In the genomic region with DNA sequence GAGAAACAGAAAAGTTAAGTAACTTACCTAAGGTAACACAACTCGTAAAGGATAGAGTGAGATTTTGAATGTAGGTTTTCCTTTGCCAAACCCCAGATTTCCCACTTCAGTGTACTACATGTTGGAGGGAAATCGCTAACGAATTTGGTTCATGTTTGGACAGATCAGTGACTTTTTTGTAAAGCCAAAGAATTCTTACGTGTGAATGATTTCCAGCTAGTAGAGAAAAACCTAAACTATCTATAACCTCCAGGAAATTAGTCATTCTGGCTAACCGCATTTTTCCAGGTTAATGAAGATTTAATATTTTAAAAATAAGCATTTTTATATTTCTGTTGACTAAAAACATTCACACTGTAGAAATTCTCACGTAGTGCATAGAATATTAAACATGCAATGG, we compare ENCODE assay signal across 23 cellular contexts. TPM values are rescaled to one million over a fixed set of nuclear protein-coding genes. Genes with fewer than 3 reads are reported as not detected.
DNase-seq lines count a peak whose midpoint lies in the region; ATAC-seq, FAIRE-seq and TF ChIP-seq lines count a peak whose summit lies in the region.
"Had no signal": no experiment of that assay in that cellular context is flagged by ENCODE, and none has a peak within 500 bp of the region (broad histone marks: within the 10 kb centered on the region; RNA-seq: fewer than 3 reads in every experiment).

No MANE protein-coding gene starts in this region.

- H3K27ac ChIP-seq in RWPE1 = peak overlapping the region; percentile 90
- peak overlapping the region; percentile 13 for H3K27ac ChIP-seq in astrocyte (ENCODE audit: low read depth, low read length)
- H3K27ac ChIP-seq in foreskin keratinocyte = peak overlapping the region; percentile 72
- peak overlapping the region; percentile 94 for H3K27ac ChIP-seq in mesenchymal stem cell (ENCODE audit: low read length, poor library complexity, severe bottlenecking)

- H3K79me1 ChIP-seq in mesenchymal stem cell (replicated peaks; ENCODE audit: low read length, poor library complexity, severe bottlenecking) = peaks cover 26% of the 10 kb centered on the region

- no peak overlapping the region for H3K23ac ChIP-seq in mesenchymal stem cell (ENCODE audit: low read length in 2 of 2)

- H3K4me1 Mint-ChIP-seq in astrocyte (ENCODE audit: low read depth, unreplicated experiment) = peaks cover 20% of the 10 kb centered on the region
- H3K4me1 Mint-ChIP-seq: CD4-positive, CD25-positive, alpha-beta regulatory T cell; CD8-positive, alpha-beta memory T cell had no signal

- no peaks in the 10 kb centered on the region for H4K20me1 ChIP-seq in astrocyte (ENCODE audit: insufficient read depth, low read length)

- H2BK12ac ChIP-seq in mesenchymal stem cell (ENCODE audit: low read length in 2 of 2) = no peak overlapping the region

- H2BK15ac ChIP-seq in mesenchymal stem cell (ENCODE audit: low read depth, poor library complexity, severe bottlenecking) = no peak overlapping the region

- H3K4ac ChIP-seq in mesenchymal stem cell (ENCODE audit: low read depth in 1 of 2, low read length in 2 of 2) = no peak overlapping the region

- no peak overlapping the region for H2AK5ac ChIP-seq in mesenchymal stem cell (ENCODE audit: low read length, severe bottlenecking)

- peaks cover 13% of the 10 kb centered on the region for H3K79me2 ChIP-seq in astrocyte (ENCODE audit: insufficient read depth, low read length)

- no peaks in the 10 kb centered on the region for H3K27me3 ChIP-seq in astrocyte (ENCODE audit: insufficient read depth, low read length)
- H3K27me3 ChIP-seq in foreskin keratinocyte = no peaks in the 10 kb centered on the region
- no peaks in the 10 kb centered on the region for H3K27me3 ChIP-seq in mesenchymal stem cell (ENCODE audit: control insufficient read depth in 1 of 2, insufficient read depth in 1 of 2, low read length in 2 of 2)
- H3K27me3 ChIP-seq: BE2C had no signal

- H2AFZ ChIP-seq in astrocyte (ENCODE audit: low read depth, low read length) (no peak overlapping the region), mesenchymal stem cell (ENCODE audit: low read depth, low read length) (no peak overlapping the region)
- H2AFZ ChIP-seq: GM23338 had no signal

- no peak overlapping the region for H3K27ac Mint-ChIP-seq in astrocyte (ENCODE audit: unreplicated experiment)
- H3K27ac Mint-ChIP-seq: CD4-positive, CD25-positive, alpha-beta regulatory T cell; CD8-positive, alpha-beta memory T cell; GM23338; HFFc6 had no signal

- peaks cover 3% of the 10 kb centered on the region for H3K9me3 Mint-ChIP-seq in astrocyte (ENCODE audit: unreplicated experiment)
- H3K9me3 Mint-ChIP-seq: GM23338, HFFc6 had no signal

- DNase-seq in RWPE1 (ENCODE audit: low spot score) (peak; percentile 21), astrocyte (ENCODE audit: low read depth) (peak; percentile 70), foreskin keratinocyte (peak; percentile 80 to 86), mesenchymal stem cell (no peak)
- DNase-seq in activated CD4-positive, alpha-beta T cell treated with anti-CD3 and anti-CD28 coated beads for 4 hours = no peak
- DNase-seq: ACHN; BE2C; C1 segment of cervical spinal cord; CD4-positive, CD25-positive, alpha-beta regulatory T cell; CD8-positive, alpha-beta memory T cell; COR-L47; HFFc6 had no signal

- H3K4me2 ChIP-seq in astrocyte (ENCODE audit: low read length) (peak overlapping the region; percentile 26), mesenchymal stem cell (ENCODE audit: low read length, poor library complexity, severe bottlenecking) (peak overlapping the region; percentile 47)
- H3K4me2 ChIP-seq: GM23338 had no signal

- H4K91ac ChIP-seq in mesenchymal stem cell (ENCODE audit: low read length) = no peak overlapping the region

- no peak overlapping the region for H3K14ac ChIP-seq in mesenchymal stem cell (ENCODE audit: low read length in 2 of 2)

- no peak for FAIRE-seq in astrocyte (lab: Jason Lieb, UNC)
- FAIRE-seq: A204.1, D721Med, G401.6, GM12891, GM18507, H54 had no signal

- WGBS in mesenchymal stem cell = 86% methylated on average over 2 of the region's 6 CpGs

- ATAC-seq in foreskin keratinocyte (peak; percentile 26), HG03342 (IDR thresholded peaks at IDR 0.05; ENCODE audit: unreplicated experiment) (no peak), GM18502 (IDR thresholded peaks at IDR 0.05; ENCODE audit: poor library complexity, unreplicated experiment) (no peak), HG02884 (IDR thresholded peaks at IDR 0.05; ENCODE audit: unreplicated experiment) (no peak)
- ATAC-seq: GM23338, HCT116 had no signal

- peaks cover 2% of the 10 kb centered on the region for H3K36me3 Mint-ChIP-seq in astrocyte (ENCODE audit: low read depth, unreplicated experiment)
- H3K36me3 Mint-ChIP-seq: CD4-positive, CD25-positive, alpha-beta regulatory T cell; CD8-positive, alpha-beta memory T cell had no signal

- H3K9me3 ChIP-seq in astrocyte (ENCODE audit: insufficient read depth, low read depth, low read length) = no peaks in the 10 kb centered on the region
- H3K9me3 ChIP-seq in mesenchymal stem cell (ENCODE audit: control insufficient read depth, low read length) = no peaks in the 10 kb centered on the region
- H3K9me3 ChIP-seq: BE2C had no signal

- no peak overlapping the region for H3K18ac ChIP-seq in mesenchymal stem cell (ENCODE audit: low read depth in 1 of 2, low read length in 2 of 2)

- POLR2A ChIA-PET in RWPE1 (lab: Yijun Ruan, JAX; ENCODE audit: low non-redundant PET) = no interaction called here

- H3K4me3 Mint-ChIP-seq in astrocyte (ENCODE audit: unreplicated experiment) = no peak overlapping the region
- H3K4me3 Mint-ChIP-seq: CD8-positive, alpha-beta memory T cell; GM23338; HFFc6 had no signal

- TF ChIP-seq CTCF in RWPE1 (conservative IDR thresholded peaks at IDR 0.05; ENCODE audit: low read depth) = no peak
- no peak for TF ChIP-seq CTCF in astrocyte (IDR thresholded peaks at IDR 0.05; ENCODE audit: insufficient read depth, low read depth, low read length)
- no peak for TF ChIP-seq CTCF in foreskin keratinocyte (conservative IDR thresholded peaks at IDR 0.05)

- CTCF ChIA-PET in RWPE1 (lab: Yijun Ruan, JAX) = no interaction called here

- peak overlapping the region; percentile 90 for H2BK5ac ChIP-seq in mesenchymal stem cell (ENCODE audit: low read depth, low read length, poor library complexity, severe bottlenecking)

- no peaks in the 10 kb centered on the region for H3K36me3 ChIP-seq in astrocyte (ENCODE audit: insufficient read depth, low read length)
- H3K36me3 ChIP-seq in mesenchymal stem cell (ENCODE audit: control insufficient read depth in 1 of 2, insufficient read depth in 2 of 2, low read depth in 1 of 2, low read length in 2 of 2) = no peaks in the 10 kb centered on the region
- H3K36me3 ChIP-seq: BE2C had no signal

- no peak overlapping the region for H2BK120ac ChIP-seq in mesenchymal stem cell (ENCODE audit: low read depth, low read length)

- H3K4me1 ChIP-seq in astrocyte (ENCODE audit: insufficient read depth, low read length) (peaks cover 21% of the 10 kb centered on the region), foreskin keratinocyte (peaks cover 19% of the 10 kb centered on the region), mesenchymal stem cell (ENCODE audit: control insufficient read depth, insufficient read depth, low read depth, low read length) (peaks cover 7% of the 10 kb centered on the region)

- no peaks in the 10 kb centered on the region for H3K27me3 Mint-ChIP-seq in astrocyte (ENCODE audit: low read depth, unreplicated experiment)
- H3K27me3 Mint-ChIP-seq: CD4-positive, CD25-positive, alpha-beta regulatory T cell; CD8-positive, alpha-beta memory T cell had no signal

- H4K8ac ChIP-seq in mesenchymal stem cell (ENCODE audit: low read length) = no peak overlapping the region

- H3K9ac ChIP-seq in astrocyte (ENCODE audit: low read length) = no peak overlapping the region
- H3K9ac ChIP-seq in mesenchymal stem cell (ENCODE audit: low read length) = no peak overlapping the region

- H3K4me3 ChIP-seq in astrocyte (ENCODE audit: insufficient read depth, low read depth, low read length) (no peak overlapping the region), mesenchymal stem cell (ENCODE audit: insufficient read depth in 1 of 2, low read depth in 1 of 2, low read length in 2 of 2) (no peak overlapping the region)
- H3K4me3 ChIP-seq: GM23338 had no signal

RNA-seq across cellular contexts. Expression of a gene that starts 7.2 kb away (rescaled TPM):
- total RNA-seq in astrocyte (127 TPM in 2 replicates), foreskin keratinocyte (24.5 and 30.1 TPM in 2 replicates)
- polyA plus RNA-seq in foreskin keratinocyte = 2.4 and 2.7 TPM in 2 replicates
- 0.22 TPM for polyA plus RNA-seq in mesenchymal stem cell (2013, experiment 1 of 2)
- 0.30 TPM for polyA plus RNA-seq in mesenchymal stem cell (2013, experiment 2 of 2)
- total RNA-seq: CD4-positive, CD25-positive, alpha-beta regulatory T cell; CD8-positive, alpha-beta memory T cell had no signal
- polyA plus RNA-seq: CD4-positive, CD25-positive, alpha-beta regulatory T cell; CD8-positive, alpha-beta memory T cell had no signal

Comparison
In these comparisons a context has a peak if more than half of its experiments do, and no peak if none do; other contexts are left out.
1. DNase-seq: peak in RWPE1 (single experiment), astrocyte (single experiment) and foreskin keratinocyte (2 of 2); none in mesenchymal stem cell (single experiment) and activated CD4-positive, alpha-beta T cell treated with anti-CD3 and anti-CD28 coated beads for 4 hours (0 of 2).
2. H3K27ac ChIP-seq: peak in every context shown above with its lines; median percentile 94 in mesenchymal stem cell; 90 in RWPE1; 72 in foreskin keratinocyte; 13 in astrocyte.